ENCODE assay signal across 24 cellular contexts in genomic region chr1:54757833-54758232, GRCh38. TPM values are rescaled to one million over a fixed set of nuclear protein-coding genes. Genes with fewer than 3 reads are reported as not detected.
DNase-seq lines count a peak whose midpoint lies in the region; ATAC-seq, FAIRE-seq and TF ChIP-seq lines count a peak whose summit lies in the region.
"Had no signal": no experiment of that assay in that cellular context is flagged by ENCODE, and none has a peak within 500 bp of the region (broad histone marks: within the 10 kb centered on the region; RNA-seq: fewer than 3 reads in every experiment).

No MANE protein-coding gene starts in this region.

- ATAC-seq in GM18909 (IDR thresholded peaks at IDR 0.05; ENCODE audit: poor library complexity, unreplicated experiment), result no peak

- H3K27me3 ChIP-seq in PC-9 (ENCODE audit: insufficient read depth, low read depth), result no peaks in the 10 kb centered on the region
- H3K27me3 ChIP-seq in bronchial epithelial cell (ENCODE audit: control insufficient read depth, insufficient read depth, low read length), result no peaks in the 10 kb centered on the region
- H3K27me3 ChIP-seq in sigmoid colon, result no peaks in the 10 kb centered on the region
- H3K27me3 ChIP-seq: BE2C, BLaER1 had no signal

- BruUV-seq in PC-9 (replicated peaks; lab: Mats Ljungman, UMichigan), result TSS peak; percentile 2

- H2AFZ ChIP-seq in PC-9, result no peak overlapping the region

- no peak for TF ChIP-seq CTCF in D721Med (IDR thresholded peaks at IDR 0.05; ENCODE audit: insufficient read depth, missing control alignments)
- TF ChIP-seq CTCF in PC-9 (conservative IDR thresholded peaks at IDR 0.05), result no peak
- TF ChIP-seq CTCF in bronchial epithelial cell (IDR thresholded peaks at IDR 0.05; ENCODE audit: insufficient read depth, low read length, severe bottlenecking), result no peak
- TF ChIP-seq CTCF in sigmoid colon (IDR thresholded peaks at IDR 0.05), result no peak

- FAIRE-seq in D721Med (lab: Jason Lieb, UNC) (no peak), bronchial epithelial cell (lab: Jason Lieb, UNC) (peak; percentile 64), RCC 7860 (lab: Jason Lieb, UNC) (no peak)
- FAIRE-seq: A204.1, G401.6, GM12891 had no signal

- H3F3A ChIP-seq in PC-9 (ENCODE audit: insufficient read depth, low read depth), result no peaks in the 10 kb centered on the region; the same call in 1 of the 2 replicates

- peaks cover 6% of the 10 kb centered on the region for H3K79me2 ChIP-seq in PC-9 (ENCODE audit: low read depth)

- no peak overlapping the region for H3K27ac ChIP-seq in PC-9
- no peak overlapping the region for H3K27ac ChIP-seq in sigmoid colon
- H3K27ac ChIP-seq: BLaER1 had no signal

- CTCF ChIA-PET in PC-9 (lab: Charles Lee), result no interaction called here

- no peaks in the 10 kb centered on the region for H3K9me2 ChIP-seq in PC-9 (ENCODE audit: insufficient read depth)

- no peak overlapping the region for H3K4me2 ChIP-seq in PC-9
- H3K4me2 ChIP-seq: BLaER1 had no signal

- H4K20me1 ChIP-seq in PC-9 (ENCODE audit: insufficient read depth), result no peaks in the 10 kb centered on the region
- H4K20me1 ChIP-seq: BLaER1 had no signal

- intact Hi-C loops in PC-9 (cut with micrococcal nuclease; ENCODE audit: unreplicated experiment) (no loop called here), posterior vena cava (cut with DNase I) (no loop called here), sigmoid colon (cut with DNase I) (no loop called here)

- WGBS in sigmoid colon, 2 donors, result 97% methylated on average over 9 of the region's 9 CpGs

- TF ChIP-seq POLR2A in sigmoid colon (IDR thresholded peaks at IDR 0.05), result no peak

- DNase-seq in D721Med (ENCODE audit: insufficient read length, low spot score), result peak; percentile 7
- no peak for DNase-seq in PC-9
- no peak for DNase-seq in bronchial epithelial cell (ENCODE audit: low read depth)
- peak; percentile 71 for DNase-seq in posterior vena cava (ENCODE audit: low spot score)
- no peak for DNase-seq in NCI-H1092 treated with DMSO at 0.1 percent for 48 hours (lab: John Stamatoyannopoulos, UW)
- DNase-seq in RCC 7860 (ENCODE audit: low spot score), result no peak
- no peak for DNase-seq in sigmoid colon
- DNase-seq: 8988T; ACHN; BE2C; C1 segment of cervical spinal cord; CD4-positive, alpha-beta memory T cell; CD4-positive, CD25-positive, alpha-beta regulatory T cell; CD8-positive, alpha-beta memory T cell; COR-L47; DMS79 treated with DMSO at 0.1 percent for 48 hours; GF-D8 had no signal

- POLR2A ChIA-PET in PC-9 (lab: Charles Lee; ENCODE audit: unreplicated experiment), result no interaction called here

- no peak for TF ChIP-seq EP300 in sigmoid colon (IDR thresholded peaks at IDR 0.05)

- H3K4me3 ChIP-seq in PC-9 (no peak overlapping the region), bronchial epithelial cell (ENCODE audit: low read depth, low read length) (no peak overlapping the region), sigmoid colon (no peak overlapping the region)
- H3K4me3 ChIP-seq: BLaER1 had no signal

- H3K36me3 ChIP-seq in PC-9 (ENCODE audit: low read depth) (no peaks in the 10 kb centered on the region), bronchial epithelial cell (ENCODE audit: control insufficient read depth, insufficient read depth, low read length) (peaks cover 13% of the 10 kb centered on the region), sigmoid colon (peaks cover 11 to 36% (median 18%) of the 10 kb centered on the region in 4 donors)
- H3K36me3 ChIP-seq: BE2C had no signal

- H3K4me1 ChIP-seq in PC-9 (replicated peaks; ENCODE audit: insufficient read depth), result no peaks in the 10 kb centered on the region; the same call in 1 of the 2 replicates
- peaks cover 0 to 2% (median 0%) of the 10 kb centered on the region in 4 donors for H3K4me1 ChIP-seq in sigmoid colon
- H3K4me1 ChIP-seq: BE2C had no signal

- H3K9me3 ChIP-seq in PC-9 (ENCODE audit: insufficient read depth, low read depth), result no peaks in the 10 kb centered on the region
- no peaks in the 10 kb centered on the region for H3K9me3 ChIP-seq in sigmoid colon
- H3K9me3 ChIP-seq: BE2C, BLaER1 had no signal

RNA-seq across cellular contexts. Expression of gene PARS2, which starts 6.5 kb away (rescaled TPM):
- total RNA-seq in PC-9 (2021), result 12.9 and 13.4 TPM in 2 replicates
- total RNA-seq in bronchial epithelial cell, result 5.3 and 5.9 TPM in 2 replicates
- 1 to 10 TPM; 2.3 to 2.8 TPM for total RNA-seq in posterior vena cava
- 1 to 10 TPM; 3.3 to 5.7 (median 4.9) TPM for total RNA-seq in sigmoid colon
- polyA plus RNA-seq in sigmoid colon, result 1 to 10 TPM; 4.9 to 6.0 (median 5.6) TPM

RNA-seq across cellular contexts. Expression of gene TTC4, which starts 42.2 kb away (rescaled TPM):
- total RNA-seq in PC-9 (2021) (30.4 and 31.5 TPM in 2 replicates), bronchial epithelial cell (29.4 and 30.8 TPM in 2 replicates), posterior vena cava (10 to 100 TPM; 13.9 to 16.8 TPM), sigmoid colon (10 to 100 TPM; 12.6 to 33.4 (median 27.2) TPM)
- polyA plus RNA-seq in sigmoid colon, result 10 to 100 TPM in 1 of 3 donors, 1 to 10 TPM in 2; 7.6 to 15.0 (median 9.6) TPM

RNA-seq across cellular contexts. Expression of gene TTC22, which starts 43.3 kb away (rescaled TPM):
- total RNA-seq in PC-9 (2021) (24.1 and 26.3 TPM in 2 replicates), bronchial epithelial cell (7.4 and 12.5 TPM in 2 replicates), posterior vena cava (under 1 TPM in 1 of 2 donors, not detected in 1; 0.05 TPM), sigmoid colon (1 to 10 TPM in 2 of 4 donors, under 1 TPM in 2; 0.81 to 1.9 (median 0.95) TPM)
- 10 to 100 TPM; 30.4 to 39.1 (median 33.0) TPM for polyA plus RNA-seq in sigmoid colon
- total RNA-seq: A673 had no signal
- polyA plus RNA-seq: AG04450 had no signal

Comparison
In these comparisons a context has a peak if more than half of its experiments do, and no peak if none do; other contexts are left out.
1. DNase-seq: peak in D721Med (single experiment) and posterior vena cava (single experiment); none in PC-9 (0 of 2), bronchial epithelial cell (single experiment), NCI-H1092 treated with DMSO at 0.1 percent for 48 hours (single experiment), RCC 7860 (single experiment) and sigmoid colon (single experiment).